Comparison of ENCODE assay signal across 9 cellular contexts in the genomic region with DNA sequence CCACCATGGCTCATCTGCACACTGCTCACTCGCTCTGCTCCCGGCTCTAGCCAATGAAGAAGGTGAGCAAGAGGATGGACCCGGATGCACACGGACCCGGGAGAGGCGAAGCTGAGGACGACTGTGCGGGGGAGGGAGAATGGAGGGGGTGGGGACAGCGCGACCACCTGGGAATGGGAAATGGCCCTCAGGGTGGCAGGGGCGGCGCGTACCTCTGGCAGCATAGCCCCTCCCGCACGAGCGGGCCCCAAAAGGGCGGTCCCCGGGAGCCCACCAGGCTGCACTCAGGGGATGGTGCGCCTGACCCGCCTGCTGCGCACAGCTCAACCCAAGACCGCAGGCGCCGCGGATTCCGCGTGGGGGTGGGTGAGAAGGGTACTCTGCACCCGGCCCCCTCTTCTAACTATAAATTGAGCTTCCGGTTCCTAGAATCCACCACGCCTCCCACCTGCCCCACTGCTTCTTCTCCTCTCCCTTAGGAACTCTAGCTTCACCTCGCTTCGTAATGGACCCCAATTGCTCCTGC. TPM values are rescaled to one million over a fixed set of nuclear protein-coding genes. Genes with fewer than 3 reads are reported as not detected.
DNase-seq lines count a peak whose midpoint lies in the region; ATAC-seq lines count a peak whose summit lies in the region.
"Had no signal": no experiment of that assay in that cellular context is flagged by ENCODE, and none has a peak within 500 bp of the region (broad histone marks: within the 10 kb centered on the region; RNA-seq: fewer than 3 reads in every experiment).

No MANE protein-coding gene starts in this region.

- H3K36me3 ChIP-seq in iPS-15b (ENCODE audit: control insufficient read depth, insufficient read depth, low read length): no peaks in the 10 kb centered on the region

- peaks cover 76% of the 10 kb centered on the region for H3K27me3 ChIP-seq in iPS-15b (ENCODE audit: control insufficient read depth, insufficient read depth, low read length)

- peak overlapping the region; percentile 0 for H3K9ac ChIP-seq in iPS-15b (ENCODE audit: low read depth, low read length)

- peak overlapping the region; percentile 65 for H3K4me3 ChIP-seq in iPS-15b (ENCODE audit: low read depth, low read length)

- no peak overlapping the region for H3K27ac Mint-ChIP-seq in IgD-negative memory B cell
- peak overlapping the region; percentile 30 for H3K27ac Mint-ChIP-seq in activated T-cell treated with anti-CD3 and anti-CD28 coated beads, Interleukin-2, amount 50 U/mL, for 24 hours
- H3K27ac Mint-ChIP-seq: dendritic cell treated with granulocyte-macrophage colony-stimulating factor and Interleukin-4, amounts not matched to agents 40 ng/mL and 50 ng/mL, for 4 days had no signal

- peak; percentile 74 for DNase-seq in activated T-cell treated with anti-CD3 and anti-CD28 coated beads, Interleukin-2, amount 50 U/mL, for 24 hours
- peak; percentile 47 to 51 for DNase-seq in stimulated activated CD4-positive, alpha-beta T cell treated with anti-CD3 and anti-CD28 coated beads, Interleukin-4, amount 100 ng/mL, for 4 hours
- DNase-seq in cerebellar cortex (ENCODE audit: low spot score) (no peak), DMS153 (lab: John Stamatoyannopoulos, UW) (no peak)

- H3K27me3 Mint-ChIP-seq in IgD-negative memory B cell: peaks cover 25% of the 10 kb centered on the region
- peaks cover 40% of the 10 kb centered on the region for H3K27me3 Mint-ChIP-seq in activated T-cell treated with anti-CD3 and anti-CD28 coated beads, Interleukin-2, amount 50 U/mL, for 24 hours

- peaks cover 11% of the 10 kb centered on the region for H3K4me1 ChIP-seq in iPS-15b (ENCODE audit: control insufficient read depth, insufficient read depth, low read length)

- no peak for ATAC-seq in GM21423 (IDR thresholded peaks at IDR 0.05; ENCODE audit: unreplicated experiment)
- ATAC-seq in GM19452 (IDR thresholded peaks at IDR 0.05; ENCODE audit: unreplicated experiment): no peak

- H3K4me1 Mint-ChIP-seq in IgD-negative memory B cell: peaks cover 3 to 7% (median 4%) of the 10 kb centered on the region in 3 donors
- H3K4me1 Mint-ChIP-seq in activated T-cell treated with anti-CD3 and anti-CD28 coated beads, Interleukin-2, amount 50 U/mL, for 24 hours (ENCODE audit: low read depth): peaks cover 20% of the 10 kb centered on the region

- H3K9me3 ChIP-seq in iPS-15b (ENCODE audit: control insufficient read depth, insufficient read depth, low read length): no peaks in the 10 kb centered on the region

- no peaks in the 10 kb centered on the region for H3K36me3 Mint-ChIP-seq in IgD-negative memory B cell
- H3K36me3 Mint-ChIP-seq in activated T-cell treated with anti-CD3 and anti-CD28 coated beads, Interleukin-2, amount 50 U/mL, for 24 hours (ENCODE audit: low read depth): no peaks in the 10 kb centered on the region

- H3K9me3 Mint-ChIP-seq in IgD-negative memory B cell: peaks cover 0 to 2% (median 0%) of the 10 kb centered on the region in 3 donors
- H3K9me3 Mint-ChIP-seq in activated T-cell treated with anti-CD3 and anti-CD28 coated beads, Interleukin-2, amount 50 U/mL, for 24 hours: no peaks in the 10 kb centered on the region
- H3K9me3 Mint-ChIP-seq: dendritic cell treated with granulocyte-macrophage colony-stimulating factor and Interleukin-4, amounts not matched to agents 40 ng/mL and 50 ng/mL, for 4 days had no signal

- H3K4me3 Mint-ChIP-seq in IgD-negative memory B cell: peak overlapping the region in 3 of 4 donors; percentile 6 to 86 (median 70)
- peak overlapping the region; percentile 48 for H3K4me3 Mint-ChIP-seq in activated T-cell treated with anti-CD3 and anti-CD28 coated beads, Interleukin-2, amount 50 U/mL, for 24 hours

RNA-seq across cellular contexts. Expression of a gene that starts 6.1 kb away (rescaled TPM):
- not detected for polyA plus RNA-seq in IgD-negative memory B cell

RNA-seq across cellular contexts. Expression of a gene that starts 6.5 kb away (rescaled TPM):
- 14.2 TPM for polyA plus RNA-seq in IgD-negative memory B cell

RNA-seq across cellular contexts. Expression of a gene that starts 7.9 kb away (rescaled TPM):
- polyA plus RNA-seq in IgD-negative memory B cell: not detected

RNA-seq across cellular contexts. Expression of a gene that starts 18.0 kb away (rescaled TPM):
- 9.7 TPM for polyA plus RNA-seq in IgD-negative memory B cell

RNA-seq across cellular contexts. Expression of a gene that starts 24.1 kb away (rescaled TPM):
- polyA plus RNA-seq in IgD-negative memory B cell: not detected

Comparison
In these comparisons a context has a peak if more than half of its experiments do, and no peak if none do; other contexts are left out.
1. DNase-seq: peak in activated T-cell treated with anti-CD3 and anti-CD28 coated beads, Interleukin-2, amount 50 U/mL, for 24 hours (single experiment) and stimulated activated CD4-positive, alpha-beta T cell treated with anti-CD3 and anti-CD28 coated beads, Interleukin-4, amount 100 ng/mL, for 4 hours (2 of 2); none in cerebellar cortex (single experiment) and DMS153 (single experiment).